Comparison of ENCODE assay signal across 14 cellular contexts in the genomic region with DNA sequence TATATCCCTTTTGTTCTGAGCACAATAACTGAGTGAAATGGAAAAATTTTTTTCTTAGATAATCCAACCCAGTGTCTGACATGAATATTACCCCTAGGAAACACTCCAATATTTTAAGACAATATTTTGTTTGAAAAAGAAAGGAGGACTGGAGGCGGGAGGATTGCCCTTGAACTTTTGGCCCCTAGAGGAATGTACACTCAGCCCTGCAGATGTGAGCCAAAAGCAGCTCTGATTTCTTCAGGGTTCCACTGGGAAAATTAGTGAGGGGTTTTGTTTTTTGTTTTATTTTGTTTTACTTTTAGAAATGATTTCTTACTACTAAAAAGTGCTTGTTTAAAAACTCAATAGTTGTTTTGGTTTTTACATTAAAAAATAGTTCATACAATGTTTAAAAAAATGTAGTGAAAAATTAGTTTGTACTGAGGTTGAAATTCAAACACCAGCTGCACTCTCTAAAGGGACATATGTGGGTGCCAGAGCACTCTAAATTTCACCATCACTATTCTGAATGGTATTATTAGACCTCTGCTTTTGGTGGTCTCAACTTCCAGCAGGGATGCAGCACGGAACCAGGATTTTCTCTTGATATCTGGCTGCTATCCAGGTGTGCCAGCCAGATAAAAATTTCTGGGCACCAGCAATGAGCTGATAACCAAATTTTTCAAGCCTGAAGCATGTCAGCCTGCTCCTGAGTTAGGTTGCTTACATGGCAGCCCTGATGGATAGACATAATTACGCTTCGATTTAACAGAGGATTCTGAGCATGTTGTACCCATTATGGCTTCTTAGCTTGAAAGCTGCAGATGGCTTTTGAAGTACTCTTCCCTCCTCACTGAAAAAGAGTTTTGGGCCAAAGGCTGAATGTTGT.
DNase-seq lines count a peak whose midpoint lies in the region; ATAC-seq and TF ChIP-seq lines count a peak whose summit lies in the region.
"Had no signal": no experiment of that assay in that cellular context is flagged by ENCODE, and none has a peak within 500 bp of the region (broad histone marks: within the 10 kb centered on the region; RNA-seq: fewer than 3 reads in every experiment).

No MANE protein-coding gene starts in this region.

- H3K4me3 ChIP-seq in AG10803 (ENCODE audit: low read length) = no peak overlapping the region
- H3K4me3 ChIP-seq in choroid plexus epithelial cell (ENCODE audit: low read depth, low read length) = no peak overlapping the region
- H3K4me3 ChIP-seq in hepatocyte = no peak overlapping the region
- no peak overlapping the region for H3K4me3 ChIP-seq in psoas muscle
- no peak overlapping the region for H3K4me3 ChIP-seq in BE2C (ENCODE audit: low read depth, low read length)

- H3K9me3 ChIP-seq in hepatocyte (ENCODE audit: low read depth) (peaks cover 7% of the 10 kb centered on the region), psoas muscle (peaks cover 15% of the 10 kb centered on the region), BE2C (no peaks in the 10 kb centered on the region)

- peaks cover 11% of the 10 kb centered on the region for H3K79me2 ChIP-seq in hepatocyte

- no peak for TF ChIP-seq CTCF in AG10803 (conservative IDR thresholded peaks at IDR 0.05; ENCODE audit: low read length)
- no peak for TF ChIP-seq CTCF in choroid plexus epithelial cell (conservative IDR thresholded peaks at IDR 0.05; ENCODE audit: low read depth, low read length)
- no peak for TF ChIP-seq CTCF in hepatocyte (IDR thresholded peaks at IDR 0.05; ENCODE audit: poor library complexity)
- no peak for TF ChIP-seq CTCF in psoas muscle (IDR thresholded peaks at IDR 0.05)
- TF ChIP-seq CTCF in BE2C (IDR thresholded peaks at IDR 0.05; ENCODE audit: low read depth, low read length) = no peak

- intact Hi-C loops in psoas muscle (cut with DNase I) = no loop called here

- 67% methylated on average over 4 of the region's 4 CpGs for whole genome bisulfite sequencing in hepatocyte (ENCODE audit: low lambda C conversion rate, missing lambda C conversion rate)
- 31 to 37% (median 36%) methylated on average over 4 of the region's 4 CpGs for whole genome bisulfite sequencing in psoas muscle, 3 donors

- no peaks in the 10 kb centered on the region for H4K20me1 ChIP-seq in hepatocyte (ENCODE audit: insufficient read depth, poor library complexity, severe bottlenecking)

- H3K4me1 ChIP-seq in hepatocyte (ENCODE audit: insufficient read depth) = peaks cover 41% of the 10 kb centered on the region
- peaks cover 22% of the 10 kb centered on the region for H3K4me1 ChIP-seq in psoas muscle
- H3K4me1 ChIP-seq in BE2C = 0 out of 2 replicates have a peak, but pooled peaks cover 7% of the 10 kb centered on the region

- H3K4me2 ChIP-seq in hepatocyte = no peak overlapping the region

- H3K9me2 ChIP-seq in hepatocyte (replicated peaks; ENCODE audit: insufficient read depth) = no peaks in the 10 kb centered on the region

- ATAC-seq in psoas muscle = peak in 2 of 4 donors; percentile 52 to 71
- ATAC-seq in HG02852 (IDR thresholded peaks at IDR 0.05; ENCODE audit: unreplicated experiment) = no peak
- ATAC-seq: stimulated activated naive CD8-positive, alpha-beta T cell treated with anti-CD3 and anti-CD28 coated beads, Interleukin-15, Interleukin-2, amounts not matched to agents 100 U/mL and 50 U/mL, for 24 hours; T-helper 17 cell had no signal

- no peak overlapping the region for H2AFZ ChIP-seq in hepatocyte

- H3K27me3 ChIP-seq in hepatocyte (no peaks in the 10 kb centered on the region), psoas muscle (ENCODE audit: insufficient read depth in 3 of 3, low read length in 2 of 3) (no peaks in the 10 kb centered on the region), BE2C (no peaks in the 10 kb centered on the region)

- H3K36me3 ChIP-seq in hepatocyte (replicated peaks; ENCODE audit: insufficient read depth, low read depth) (no peaks in the 10 kb centered on the region), psoas muscle (ENCODE audit: insufficient read depth in 1 of 2, low read depth in 1 of 2) (peaks cover 0 to 75% of the 10 kb centered on the region in 2 donors), BE2C (peaks cover 19% of the 10 kb centered on the region)

- DNase-seq in AG10803 (ENCODE audit: low read depth) (peak; percentile 25), choroid plexus epithelial cell (ENCODE audit: low read depth) (peak; percentile 59), hepatocyte (ENCODE audit: low spot score) (no peak), psoas muscle (no peak), BE2C (no peak), activated gamma-delta T cell treated with Interleukin-2 at 50 U/mL for 16 hours (no peak), putamen (ENCODE audit: low spot score) (no peak)
- DNase-seq: ACHN; activated T-cell treated with anti-CD3 and anti-CD28 coated beads for 4 hours; NCI-H1105 treated with DMSO at 0.1 percent for 48 hours; NCI-H510A treated with DMSO at 0.1 percent for 48 hours; stimulated activated naive CD8-positive, alpha-beta T cell treated with anti-CD3 and anti-CD28 coated beads, Interleukin-15, Interleukin-2, amounts not matched to agents 100 U/mL and 50 U/mL, for 24 hours; T-helper 17 cell had no signal

- peak overlapping the region; percentile 7 for H3K27ac ChIP-seq in hepatocyte
- H3K27ac ChIP-seq in psoas muscle = peak overlapping the region; percentile 2

Comparison
In these comparisons a context has a peak if more than half of its experiments do, and no peak if none do; other contexts are left out.
1. DNase-seq: peak in AG10803 (single experiment) and choroid plexus epithelial cell (single experiment); none in hepatocyte (single experiment), psoas muscle (0 of 2), BE2C (single experiment), activated gamma-delta T cell treated with Interleukin-2 at 50 U/mL for 16 hours (single experiment) and putamen (single experiment).